8 cellular contexts compared by ENCODE assay signal in the genomic region with DNA sequence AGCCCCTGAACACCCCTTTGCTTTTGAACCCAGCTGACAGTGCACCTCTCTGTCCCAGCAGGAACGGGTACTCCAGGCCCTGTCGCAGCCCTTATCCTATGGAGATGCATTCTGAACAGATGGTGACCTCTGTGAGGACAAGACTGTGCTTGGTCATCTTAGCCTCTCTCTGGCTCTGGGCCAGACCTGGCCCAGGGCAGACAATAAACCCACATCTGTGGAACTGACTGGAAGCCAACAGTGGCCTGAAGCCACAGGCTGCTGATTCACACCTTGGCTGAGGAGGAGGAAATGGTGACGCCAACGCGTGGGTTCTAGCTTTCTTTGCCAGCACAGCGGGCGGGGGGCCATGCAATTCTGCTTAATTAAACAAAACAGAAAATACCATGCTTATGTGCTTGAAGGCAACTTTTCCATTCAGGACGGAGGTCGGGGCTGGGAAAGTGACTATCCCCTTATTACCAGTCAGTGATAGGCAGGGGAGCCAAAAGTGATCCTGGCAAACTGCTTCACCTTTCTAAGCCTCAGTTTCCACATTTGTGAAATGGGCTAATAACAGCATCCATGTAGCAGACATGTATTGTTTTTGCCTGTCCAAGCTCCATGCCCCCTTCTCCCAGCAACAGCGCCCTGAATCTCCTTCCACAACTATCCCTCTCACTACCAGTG. TPM values are rescaled to one million over a fixed set of nuclear protein-coding genes. Genes with fewer than 3 reads are reported as not detected.
DNase-seq lines count a peak whose midpoint lies in the region; ATAC-seq and TF ChIP-seq lines count a peak whose summit lies in the region.

No MANE protein-coding gene starts in this region.

- peak overlapping the region; percentile 24 for H3K27ac Mint-ChIP-seq in activated T-helper 17 cell treated with anti-CD3 and anti-CD28 coated beads, Interleukin-2, amount 50 U/mL, for 72 hours

- peaks cover 3% of the 10 kb centered on the region for H3K4me1 ChIP-seq in BE2C

- H3K27me3 ChIP-seq in BE2C = no peaks in the 10 kb centered on the region

- peaks cover 6% of the 10 kb centered on the region for H3K4me1 Mint-ChIP-seq in activated T-helper 17 cell treated with anti-CD3 and anti-CD28 coated beads, Interleukin-2, amount 50 U/mL, for 72 hours

- peaks cover 20% of the 10 kb centered on the region for H3K27me3 Mint-ChIP-seq in activated T-helper 17 cell treated with anti-CD3 and anti-CD28 coated beads, Interleukin-2, amount 50 U/mL, for 72 hours

- intact Hi-C loops in Right ventricle myocardium inferior (cut with DNase I) = loop anchor here (10.0 kb wide), 1 partner anchor 339 kb away; no protein-coding TSS in a partner anchor

- H3K4me3 Mint-ChIP-seq in activated T-helper 17 cell treated with anti-CD3 and anti-CD28 coated beads, Interleukin-2, amount 50 U/mL, for 72 hours = peak overlapping the region; percentile 27

- no peaks in the 10 kb centered on the region for H3K36me3 Mint-ChIP-seq in activated T-helper 17 cell treated with anti-CD3 and anti-CD28 coated beads, Interleukin-2, amount 50 U/mL, for 72 hours (ENCODE audit: low read depth)

- H3K36me3 ChIP-seq in BE2C = no peaks in the 10 kb centered on the region

- H3K4me3 ChIP-seq in BE2C (ENCODE audit: low read depth, low read length) (no peak overlapping the region), skin epidermis (no peak overlapping the region)

- ATAC-seq in activated T-helper 17 cell treated with anti-CD3 and anti-CD28 coated beads, Interleukin-2, amount 50 U/mL, for 72 hours (replicated peaks) = peak; percentile 95
- ATAC-seq in Right ventricle myocardium inferior (peak; percentile 66), GM21367 (IDR thresholded peaks at IDR 0.05; ENCODE audit: unreplicated experiment) (no peak), HG03442 (IDR thresholded peaks at IDR 0.05; ENCODE audit: unreplicated experiment) (no peak)

- H3K9me3 Mint-ChIP-seq in activated T-helper 17 cell treated with anti-CD3 and anti-CD28 coated beads, Interleukin-2, amount 50 U/mL, for 72 hours = no peaks in the 10 kb centered on the region

- TF ChIP-seq CTCF in BE2C (IDR thresholded peaks at IDR 0.05; ENCODE audit: low read depth, low read length) = no peak

- H3K9me3 ChIP-seq in BE2C = no peaks in the 10 kb centered on the region

- peak; percentile 53 for DNase-seq in BE2C
- peak; percentile 25 for DNase-seq in MV-4-11 (lab: John Stamatoyannopoulos, UW)
- DNase-seq in Right ventricle myocardium inferior (ENCODE audit: missing footprints) = peak; percentile 89
- no peak for DNase-seq in 8988T

- H3K27ac ChIP-seq in skin epidermis = peak overlapping the region in 17 of 21 experiments; percentile 1 to 84 (median 58)

RNA-seq across cellular contexts. Expression of a gene that starts 10.8 kb away (rescaled TPM):
- polyA plus RNA-seq in BE2C (2012; ENCODE audit: insufficient read depth, insufficient read length, low read depth) = 6.0 TPM
- under 1 TPM; 0.08 to 0.09 TPM for total RNA-seq in activated T-helper 17 cell treated with anti-CD3 and anti-CD28 coated beads, Interleukin-2, amount 50 U/mL, for 72 hours
- total RNA-seq in Right ventricle myocardium inferior = 5.4 TPM

Comparison
In these comparisons a context has a peak if more than half of its experiments do, and no peak if none do; other contexts are left out.
1. ATAC-seq: peak in activated T-helper 17 cell treated with anti-CD3 and anti-CD28 coated beads, Interleukin-2, amount 50 U/mL, for 72 hours (single experiment) and Right ventricle myocardium inferior (single experiment); none in GM21367 (single experiment) and HG03442 (single experiment).